In the genomic region with DNA sequence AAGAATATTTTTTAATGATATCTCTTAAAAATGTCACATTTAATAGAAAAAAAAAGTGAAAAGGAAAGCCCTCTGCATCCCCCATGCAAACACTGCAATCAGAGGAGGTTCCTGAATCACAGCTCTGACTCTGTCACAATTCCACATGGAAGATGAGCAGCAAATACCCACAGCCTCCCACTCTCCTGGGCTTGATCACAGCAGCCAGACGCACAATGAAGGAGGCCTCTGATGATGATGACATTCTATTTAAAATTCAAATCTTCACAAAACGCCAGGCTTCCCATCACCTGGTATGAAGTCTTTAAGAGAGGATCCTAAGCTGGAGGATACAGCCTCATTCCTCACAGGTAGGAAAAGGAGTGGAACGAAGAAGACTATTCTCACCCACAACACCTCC, we compare ENCODE assay signal across 1 cellular context.
TF ChIP-seq lines count a peak whose summit lies in the region.

No MANE protein-coding gene starts in this region.

TF ChIP-seq in SK-N-SH treated with all-trans-retinoic acid at 6 μM for 48 hours, 23 proteins besides CTCF, POLR2A, EP300 and RAD21 (continued from another document):
- TF ChIP-seq, protein P1, sequence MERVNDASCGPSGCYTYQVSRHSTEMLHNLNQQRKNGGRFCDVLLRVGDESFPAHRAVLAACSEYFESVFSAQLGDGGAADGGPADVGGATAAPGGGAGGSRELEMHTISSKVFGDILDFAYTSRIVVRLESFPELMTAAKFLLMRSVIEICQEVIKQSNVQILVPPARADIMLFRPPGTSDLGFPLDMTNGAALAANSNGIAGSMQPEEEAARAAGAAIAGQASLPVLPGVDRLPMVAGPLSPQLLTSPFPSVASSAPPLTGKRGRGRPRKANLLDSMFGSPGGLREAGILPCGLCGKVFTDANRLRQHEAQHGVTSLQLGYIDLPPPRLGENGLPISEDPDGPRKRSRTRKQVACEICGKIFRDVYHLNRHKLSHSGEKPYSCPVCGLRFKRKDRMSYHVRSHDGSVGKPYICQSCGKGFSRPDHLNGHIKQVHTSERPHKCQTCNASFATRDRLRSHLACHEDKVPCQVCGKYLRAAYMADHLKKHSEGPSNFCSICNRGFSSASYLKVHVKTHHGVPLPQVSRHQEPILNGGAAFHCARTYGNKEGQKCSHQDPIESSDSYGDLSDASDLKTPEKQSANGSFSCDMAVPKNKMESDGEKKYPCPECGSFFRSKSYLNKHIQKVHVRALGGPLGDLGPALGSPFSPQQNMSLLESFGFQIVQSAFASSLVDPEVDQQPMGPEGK (CRISPR knock-in tag; IDR thresholded peaks at IDR 0.05; ENCODE audit: borderline replicate concordance) = no peak
- TF ChIP-seq TCF4 (CRISPR knock-in tag; IDR thresholded peaks at IDR 0.05; ENCODE audit: borderline replicate concordance) = no peak
TF ChIP-seq in SK-N-SH treated with all-trans-retinoic acid at 6 μM for 48 hours: peak in this region for 0.
